In genomic region chr16:1913327-1914083, GRCh38 we compare ENCODE assay signal across 2 cellular contexts.
TF ChIP-seq lines count a peak whose summit lies in the region.

No MANE protein-coding gene starts in this region.

TF ChIP-seq in HCT116, 20 proteins besides CTCF, POLR2A, EP300 and RAD21:
- no peak for TF ChIP-seq EZH2 (IDR thresholded peaks at IDR 0.05)
- TF ChIP-seq ELF1 (IDR thresholded peaks at IDR 0.05; ENCODE audit: borderline replicate concordance, low read depth), result no peak
- TF ChIP-seq SIN3A (IDR thresholded peaks at IDR 0.05; ENCODE audit: low read depth), result no peak
- TF ChIP-seq CEBPB (IDR thresholded peaks at IDR 0.05; ENCODE audit: low read depth), result no peak
- TF ChIP-seq JUND (IDR thresholded peaks at IDR 0.05), result no peak
- TF ChIP-seq CBX3 (IDR thresholded peaks at IDR 0.05; ENCODE audit: low read depth), result no peak

TF ChIP-seq in H1, 55 proteins besides CTCF, POLR2A, EP300 and RAD21:
- no peak for TF ChIP-seq TCF12 (IDR thresholded peaks at IDR 0.05; ENCODE audit: low read depth, low read length)
- TF ChIP-seq MAFK (IDR thresholded peaks at IDR 0.05; ENCODE audit: low read depth, low read length), result no peak
- no peak for TF ChIP-seq HDAC6 (IDR thresholded peaks at IDR 0.05; ENCODE audit: low read depth, low read length)
- no peak for TF ChIP-seq ATF3 (IDR thresholded peaks at IDR 0.05; ENCODE audit: insufficient read depth, low read depth, low read length)
